ENCODE assay signal across 8 cellular contexts in genomic region chr11:6472934-6473333, GRCh38. TPM values are rescaled to one million over a fixed set of nuclear protein-coding genes. Genes with fewer than 3 reads are reported as not detected.
DNase-seq lines count a peak whose midpoint lies in the region; TF ChIP-seq lines count a peak whose summit lies in the region.

No MANE protein-coding gene starts in this region.

- peaks cover 15% of the 10 kb centered on the region; the same call in 1 of the 2 replicates for H3F3A ChIP-seq in Loucy (ENCODE audit: low read depth)

- no peak overlapping the region for H4K8ac ChIP-seq in neuronal stem cell (ENCODE audit: low read depth, low read length)

- peak overlapping the region; percentile 77 for H3K4me2 ChIP-seq in Loucy (ENCODE audit: low read depth, low read length, poor library complexity, severe bottlenecking)
- H3K4me2 ChIP-seq in neuronal stem cell (ENCODE audit: insufficient read depth, low read length, poor library complexity, severe bottlenecking), result peak overlapping the region; percentile 82

- H3K9me3 ChIP-seq in Loucy (ENCODE audit: insufficient read depth, low read depth, low read length) (no peaks in the 10 kb centered on the region), ectodermal cell (ENCODE audit: control insufficient read depth, low read length) (no peaks in the 10 kb centered on the region), neuronal stem cell (replicated peaks in 1 of 2; ENCODE audit: control insufficient read depth in 2 of 2, insufficient read depth in 1 of 2, low read depth in 1 of 2, low read length in 2 of 2) (no peaks in the 10 kb centered on the region)

- H2AFZ ChIP-seq in Loucy (ENCODE audit: low read length) (no peak overlapping the region), neuronal stem cell (ENCODE audit: low read length) (peak overlapping the region; percentile 75)

- H3K23ac ChIP-seq in neuronal stem cell (ENCODE audit: low read depth, low read length, poor library complexity), result no peak overlapping the region

- CTCF ChIA-PET in GM10248 (lab: Yijun Ruan, JAX), result interaction anchor here (1.1 to 4.3 kb wide), 3 partner anchors 16 to 94 kb away, joined by 3 to 23 read pairs (median 15); no protein-coding TSS in a partner anchor

- TF ChIP-seq CTCF in C4-2B (conservative IDR thresholded peaks at IDR 0.05) (no peak), Loucy (conservative IDR thresholded peaks at IDR 0.05; ENCODE audit: low read length) (no peak), GM10248 (IDR thresholded peaks at IDR 0.05; ENCODE audit: control extremely low read depth, extremely low read depth, low read depth, missing control alignments) (no peak)

- H2BK120ac ChIP-seq in neuronal stem cell (ENCODE audit: low read depth, low read length), result no peak overlapping the region

- no peak overlapping the region for H2AK5ac ChIP-seq in neuronal stem cell (ENCODE audit: low read depth, low read length)

- peak overlapping the region; percentile 68 for H3K18ac ChIP-seq in neuronal stem cell (ENCODE audit: low read length)

- H3K9ac ChIP-seq in Loucy (ENCODE audit: low read depth, low read length, poor library complexity, severe bottlenecking) (peak overlapping the region; percentile 74), neuronal stem cell (ENCODE audit: low read depth, low read length, poor library complexity) (peak overlapping the region; percentile 38)

- no peak overlapping the region for H3K14ac ChIP-seq in neuronal stem cell (ENCODE audit: low read length)

- H4K91ac ChIP-seq in neuronal stem cell (ENCODE audit: low read depth, low read length, poor library complexity), result no peak overlapping the region

- H3K4me1 ChIP-seq in Loucy (ENCODE audit: insufficient read depth, low read length, poor library complexity, severe bottlenecking) (peaks cover 44% of the 10 kb centered on the region), ectodermal cell (ENCODE audit: control insufficient read depth, insufficient read depth, low read length) (peaks cover 11% of the 10 kb centered on the region), neuronal stem cell (ENCODE audit: control insufficient read depth in 2 of 2, insufficient read depth in 1 of 2, low read depth in 1 of 2, low read length in 2 of 2) (peaks cover 7 to 18% of the 10 kb centered on the region in 2 donors)

- H3K27ac ChIP-seq in C4-2B (peak overlapping the region; percentile 99), ectodermal cell (ENCODE audit: insufficient read depth, low read depth, low read length, poor library complexity, severe bottlenecking) (no peak overlapping the region), neuronal stem cell (replicated peaks; ENCODE audit: low read length) (no peak overlapping the region)

- H3K36me3 ChIP-seq in Loucy (ENCODE audit: insufficient read depth, low read length) (no peaks in the 10 kb centered on the region; the same call in 1 of the 2 replicates), ectodermal cell (ENCODE audit: control insufficient read depth, insufficient read depth, low read length) (peaks cover 8% of the 10 kb centered on the region), neuronal stem cell (replicated peaks in 1 of 2; ENCODE audit: control insufficient read depth in 2 of 2, insufficient read depth in 2 of 2, low read length in 2 of 2) (peaks cover 4 to 19% of the 10 kb centered on the region in 2 donors)

- H3K27me3 ChIP-seq in Loucy (ENCODE audit: insufficient read depth, low read length, poor library complexity, severe bottlenecking) (no peaks in the 10 kb centered on the region), ectodermal cell (ENCODE audit: control insufficient read depth, insufficient read depth, low read length, poor library complexity, severe bottlenecking) (no peaks in the 10 kb centered on the region), neuronal stem cell (ENCODE audit: control insufficient read depth in 3 of 3, insufficient read depth in 3 of 3, low read depth in 1 of 3, low read length in 3 of 3) (no peaks in the 10 kb centered on the region)

- no peaks in the 10 kb centered on the region for H3K9me2 ChIP-seq in Loucy (replicated peaks; ENCODE audit: low read depth, low read length)

- H2BK15ac ChIP-seq in neuronal stem cell (ENCODE audit: low read length), result no peak overlapping the region

- H3K79me1 ChIP-seq in neuronal stem cell (ENCODE audit: low read depth, low read length), result no peaks in the 10 kb centered on the region

- WGBS in ectodermal cell, 2 experiments, result 8 to 30% methylated on average over 1 of the region's 1 CpG
- WGBS in neuronal stem cell (ENCODE audit: extremely low coverage in 2 of 2, insufficient read length in 2 of 2, insufficient replicate concordance in 1 of 2), 2 donors, result no CpG with 5 or more reads among the region's 1 CpG

- H3K4me3 ChIP-seq in Loucy (ENCODE audit: low read length, poor library complexity, severe bottlenecking) (peak overlapping the region; percentile 90), ectodermal cell (ENCODE audit: insufficient read depth, low read depth, low read length) (peak overlapping the region; percentile 87), neuronal stem cell (ENCODE audit: low read length in 2 of 2) (peak overlapping the region; percentile 67 to 74)

- no peak overlapping the region for H3K4ac ChIP-seq in neuronal stem cell (ENCODE audit: low read length)

- no peaks in the 10 kb centered on the region for H4K20me1 ChIP-seq in Loucy (ENCODE audit: insufficient read depth, low read length, poor library complexity, severe bottlenecking)

- H2BK12ac ChIP-seq in neuronal stem cell (ENCODE audit: low read length), result no peak overlapping the region

- POLR2A ChIA-PET in GM10248 (lab: Yijun Ruan, JAX), result no interaction called here

- peaks cover 6% of the 10 kb centered on the region; the same call in 1 of the 2 replicates for H3K79me2 ChIP-seq in Loucy (ENCODE audit: insufficient read depth, low read length)

- DNase-seq in neuronal stem cell (ENCODE audit: low spot score) (no peak), NCI-H1048 (lab: John Stamatoyannopoulos, UW) (no peak), D341Med (ENCODE audit: low spot score) (no peak), GM10248 (ENCODE audit: extremely low spot score) (no peak)
- no peak for DNase-seq in activated effector memory CD4-positive, alpha-beta T cell treated with Interleukin-2 at 50 U/mL for 16 hours

- H2BK5ac ChIP-seq in neuronal stem cell (ENCODE audit: low read length), result no peak overlapping the region

RNA-seq across cellular contexts. Expression of gene TRIM3, which starts 0.8 kb away (rescaled TPM):
- 21.9 TPM for polyA plus RNA-seq in ectodermal cell (2013, experiment 1 of 4)
- 18.8 TPM for polyA plus RNA-seq in ectodermal cell (2013, experiment 2 of 4)
- 11.5 TPM for polyA plus RNA-seq in ectodermal cell (2013, experiment 3 of 4)
- polyA plus RNA-seq in ectodermal cell (2013, experiment 4 of 4), result 13.1 TPM
- 11.0 TPM for polyA plus RNA-seq in neuronal stem cell (2013, experiment 1 of 2)
- 10.0 TPM for polyA plus RNA-seq in neuronal stem cell (2013, experiment 2 of 2)

RNA-seq across cellular contexts. Expression of gene ARFIP2, which starts 8.2 kb away (rescaled TPM):
- polyA plus RNA-seq in ectodermal cell (2013, experiment 1 of 4), result 65.9 TPM
- polyA plus RNA-seq in ectodermal cell (2013, experiment 2 of 4), result 61.2 TPM
- 40.8 TPM for polyA plus RNA-seq in ectodermal cell (2013, experiment 3 of 4)
- polyA plus RNA-seq in ectodermal cell (2013, experiment 4 of 4), result 48.7 TPM
- polyA plus RNA-seq in neuronal stem cell (2013, experiment 1 of 2), result 29.5 TPM
- 27.5 TPM for polyA plus RNA-seq in neuronal stem cell (2013, experiment 2 of 2)

RNA-seq across cellular contexts. Expression of gene TIMM10B, which starts 8.4 kb away (rescaled TPM):
- polyA plus RNA-seq in ectodermal cell (2013, experiment 1 of 4), result 37.0 TPM
- polyA plus RNA-seq in ectodermal cell (2013, experiment 2 of 4), result 39.8 TPM
- polyA plus RNA-seq in ectodermal cell (2013, experiment 3 of 4), result 24.0 TPM
- 30.7 TPM for polyA plus RNA-seq in ectodermal cell (2013, experiment 4 of 4)
- polyA plus RNA-seq in neuronal stem cell (2013, experiment 1 of 2), result 33.0 TPM
- polyA plus RNA-seq in neuronal stem cell (2013, experiment 2 of 2), result 33.9 TPM

RNA-seq across cellular contexts. Expression of gene DNHD1, which starts 24.1 kb away (rescaled TPM):
- 6.6 TPM for polyA plus RNA-seq in ectodermal cell (2013, experiment 1 of 4)
- 7.1 TPM for polyA plus RNA-seq in ectodermal cell (2013, experiment 2 of 4)
- 4.2 TPM for polyA plus RNA-seq in ectodermal cell (2013, experiment 3 of 4)
- polyA plus RNA-seq in ectodermal cell (2013, experiment 4 of 4), result 7.0 TPM
- 4.4 TPM for polyA plus RNA-seq in neuronal stem cell (2013, experiment 1 of 2)
- polyA plus RNA-seq in neuronal stem cell (2013, experiment 2 of 2), result 5.0 TPM

RNA-seq across cellular contexts. Expression of gene HPX, which starts 32.1 kb away (rescaled TPM):
- polyA plus RNA-seq in ectodermal cell (2013, experiment 1 of 4), result 0.87 TPM
- polyA plus RNA-seq in ectodermal cell (2013, experiment 2 of 4), result 0.68 TPM
- polyA plus RNA-seq in ectodermal cell (2013, experiment 3 of 4), result 0.69 TPM
- polyA plus RNA-seq in ectodermal cell (2013, experiment 4 of 4), result 0.41 TPM
- polyA plus RNA-seq in neuronal stem cell (2013, experiment 1 of 2), result 0.84 TPM
- 0.71 TPM for polyA plus RNA-seq in neuronal stem cell (2013, experiment 2 of 2)
